19 cellular contexts compared by ENCODE assay signal in genomic region chr7:147586110-147586509, GRCh38.
DNase-seq lines count a peak whose midpoint lies in the region; ATAC-seq, FAIRE-seq and TF ChIP-seq lines count a peak whose summit lies in the region.
"Had no signal": no experiment of that assay in that cellular context is flagged by ENCODE, and none has a peak within 500 bp of the region (broad histone marks: within the 10 kb centered on the region; RNA-seq: fewer than 3 reads in every experiment).

No MANE protein-coding gene starts in this region.

- H3K36me3 Mint-ChIP-seq in GM23338 (ENCODE audit: low read depth) (peaks cover 5% of the 10 kb centered on the region; the same call in 1 of the 3 replicates), WTC11 (peaks cover 4% of the 10 kb centered on the region; the same call in 1 of the 2 replicates)
- H3K36me3 Mint-ChIP-seq: IgD-negative memory B cell had no signal

- CTCF ChIA-PET in WTC11 (lab: Charles Lee), result no interaction called here

- H3K27me3 ChIP-seq in GM23338 (ENCODE audit: insufficient read depth) (no peaks in the 10 kb centered on the region), HUES6 (ENCODE audit: control insufficient read depth, insufficient read depth, low read length) (no peaks in the 10 kb centered on the region), iPS-18a (ENCODE audit: control insufficient read depth, insufficient read depth, low read length) (no peaks in the 10 kb centered on the region)
- H3K27me3 ChIP-seq: BE2C had no signal

- no peak overlapping the region for H3K27ac ChIP-seq in GM23338 (ENCODE audit: low read depth)
- H3K27ac ChIP-seq in HUES6 (ENCODE audit: low read depth, low read length), result peak overlapping the region; percentile 70
- no peak overlapping the region for H3K27ac ChIP-seq in iPS-18a (ENCODE audit: low read length)
- H3K27ac ChIP-seq: C4-2B had no signal

- H3K4me1 ChIP-seq in GM23338 (ENCODE audit: insufficient read depth) (peaks cover 11% of the 10 kb centered on the region), HUES6 (ENCODE audit: control insufficient read depth, insufficient read depth, low read length) (peaks cover 23% of the 10 kb centered on the region), iPS-18a (ENCODE audit: control insufficient read depth, low read depth, low read length) (peaks cover 27% of the 10 kb centered on the region)
- H3K4me1 ChIP-seq: Caco-2 had no signal

- H3K36me3 ChIP-seq in GM23338 (ENCODE audit: insufficient read depth) (no peaks in the 10 kb centered on the region), HUES6 (ENCODE audit: control insufficient read depth, insufficient read depth, low read length) (no peaks in the 10 kb centered on the region), iPS-18a (ENCODE audit: control insufficient read depth, low read depth, low read length) (no peaks in the 10 kb centered on the region)
- H3K36me3 ChIP-seq: BE2C had no signal

- TF ChIP-seq CTCF in GM23338 (conservative IDR thresholded peaks at IDR 0.05; ENCODE audit: low read depth in 2 of 2) (no peak), WTC11 (IDR thresholded peaks at IDR 0.05) (no peak)

- H3K9ac ChIP-seq in HUES6 (ENCODE audit: low read length) (no peak overlapping the region), iPS-18a (ENCODE audit: low read length) (no peak overlapping the region)

- H3K4me3 ChIP-seq in GM23338, result no peak overlapping the region
- H3K4me3 ChIP-seq in HUES6 (ENCODE audit: low read depth, low read length), result no peak overlapping the region
- peak overlapping the region; percentile 21 for H3K4me3 ChIP-seq in iPS-18a (ENCODE audit: low read length)
- H3K4me3 ChIP-seq: GM12878 had no signal

- peak overlapping the region; percentile 69 for H3K27ac Mint-ChIP-seq in GM23338
- peak overlapping the region; percentile 93 for H3K27ac Mint-ChIP-seq in WTC11
- H3K27ac Mint-ChIP-seq: CD4-positive, alpha-beta T cell; IgD-negative memory B cell had no signal

- H3K4me1 Mint-ChIP-seq in GM23338, result peaks cover 24% of the 10 kb centered on the region
- H3K4me1 Mint-ChIP-seq in WTC11, result peaks cover 50% of the 10 kb centered on the region
- H3K4me1 Mint-ChIP-seq: IgD-negative memory B cell had no signal

- H4K20me1 ChIP-seq in GM23338 (replicated peaks; ENCODE audit: insufficient read depth), result no peaks in the 10 kb centered on the region

- H3K4me2 ChIP-seq in GM23338, result 0 out of 2 replicates have a peak overlapping the region, but pooled peaks have one; percentile 3

- no peak overlapping the region for H2AFZ ChIP-seq in GM23338

- H3K79me2 ChIP-seq in GM23338 (replicated peaks; ENCODE audit: insufficient read depth), result no peaks in the 10 kb centered on the region

- ATAC-seq in GM23338 (peak; percentile 86), WTC11 (peak; percentile 73)
- ATAC-seq: GM12878, HepG2 had no signal

- DNase-seq in GM23338 (ENCODE audit: low spot score) (peak; percentile 20), WTC11 (ENCODE audit: low spot score) (no peak), RKO (ENCODE audit: low spot score) (no peak), AG08395 (ENCODE audit: low spot score) (no peak), RCC 7860 (ENCODE audit: low spot score) (no peak), NCI-H1105 (lab: John Stamatoyannopoulos, UW) (no peak)
- DNase-seq: BE2C; Caco-2; CD4-positive, alpha-beta T cell; DMS153; DMS79; KBM-7 had no signal

- H3K9me3 Mint-ChIP-seq in GM23338 (peaks cover 17% of the 10 kb centered on the region), WTC11 (peaks cover 9% of the 10 kb centered on the region)
- H3K9me3 Mint-ChIP-seq: CD4-positive, alpha-beta T cell had no signal

- 0 out of 2 replicates have a peak, but pooled peaks cover 4% of the 10 kb centered on the region for H3F3A ChIP-seq in GM23338 (replicated peaks; ENCODE audit: low read depth)

- no peaks in the 10 kb centered on the region for H3K27me3 Mint-ChIP-seq in GM23338 (ENCODE audit: insufficient read depth, low read depth, poor library complexity)
- H3K27me3 Mint-ChIP-seq in WTC11 (ENCODE audit: low read depth), result no peaks in the 10 kb centered on the region
- H3K27me3 Mint-ChIP-seq: CD4-positive, alpha-beta T cell; IgD-negative memory B cell had no signal

- POLR2A ChIA-PET in WTC11 (lab: Charles Lee), result no interaction called here

- H3K9me3 ChIP-seq in HUES6 (ENCODE audit: control insufficient read depth, insufficient read depth, low read depth, low read length), result no peaks in the 10 kb centered on the region
- no peaks in the 10 kb centered on the region for H3K9me3 ChIP-seq in iPS-18a (ENCODE audit: control insufficient read depth, low read depth, low read length)
- H3K9me3 ChIP-seq: BE2C had no signal

- no peak for FAIRE-seq in RCC 7860 (lab: Jason Lieb, UNC)
- FAIRE-seq: D721Med, GM12878, HepG2 had no signal

- H3K4me3 Mint-ChIP-seq in GM23338 (peak overlapping the region; percentile 30), WTC11 (no peak overlapping the region; the same call in 1 of the 2 replicates)
- H3K4me3 Mint-ChIP-seq: CD4-positive, alpha-beta T cell; IgD-negative memory B cell had no signal

- no peaks in the 10 kb centered on the region for H3K9me2 ChIP-seq in GM23338 (ENCODE audit: insufficient read depth)

TF ChIP-seq in GM23338, 12 proteins besides CTCF, POLR2A, EP300 and RAD21 (continues in another document):
- no peak for TF ChIP-seq REST (IDR thresholded peaks at IDR 0.05; ENCODE audit: unreplicated experiment)
- no peak for TF ChIP-seq STAT1 (IDR thresholded peaks at IDR 0.05; ENCODE audit: unreplicated experiment)
- TF ChIP-seq EZH2 (IDR thresholded peaks at IDR 0.05; ENCODE audit: low read depth, unreplicated experiment), result no peak
- no peak for TF ChIP-seq CREB1 (CRISPR knock-in tag; IDR thresholded peaks at IDR 0.05; ENCODE audit: low read depth)
- TF ChIP-seq ZNF114 (CRISPR knock-in tag; IDR thresholded peaks at IDR 0.05), result no peak
- no peak for TF ChIP-seq EZH2phosphoT487 (IDR thresholded peaks at IDR 0.05; ENCODE audit: unreplicated experiment)
- TF ChIP-seq ZNF331 (CRISPR knock-in tag; IDR thresholded peaks at IDR 0.05; ENCODE audit: low read depth), result no peak
- TF ChIP-seq POLR2AphosphoS5 (IDR thresholded peaks at IDR 0.05; ENCODE audit: low read depth), result no peak

TF ChIP-seq in WTC11, 78 proteins besides CTCF, POLR2A, EP300 and RAD21 (continues in another document):
- TF ChIP-seq OVOL2 (CRISPR knock-in tag; IDR thresholded peaks at IDR 0.05; ENCODE audit: borderline replicate concordance) (no peak), USF2 (CRISPR knock-in tag; IDR thresholded peaks at IDR 0.05) (no peak), ZMAT4 (CRISPR knock-in tag; IDR thresholded peaks at IDR 0.05) (no peak), ETV6 (CRISPR knock-in tag; IDR thresholded peaks at IDR 0.05) (no peak), IRF2 (CRISPR knock-in tag; IDR thresholded peaks at IDR 0.05; ENCODE audit: borderline replicate concordance, low read depth) (no peak), KAT7 (CRISPR knock-in tag; IDR thresholded peaks at IDR 0.05; ENCODE audit: borderline replicate concordance) (no peak), NR2C2 (CRISPR knock-in tag; IDR thresholded peaks at IDR 0.05) (no peak), ZNF425 (CRISPR knock-in tag; conservative IDR thresholded peaks at IDR 0.05) (no peak), E2F5 (CRISPR knock-in tag; IDR thresholded peaks at IDR 0.05) (no peak), HMGXB4 (CRISPR knock-in tag; IDR thresholded peaks at IDR 0.05) (no peak)
